ENCODE assay signal across 15 cellular contexts in the genomic region with DNA sequence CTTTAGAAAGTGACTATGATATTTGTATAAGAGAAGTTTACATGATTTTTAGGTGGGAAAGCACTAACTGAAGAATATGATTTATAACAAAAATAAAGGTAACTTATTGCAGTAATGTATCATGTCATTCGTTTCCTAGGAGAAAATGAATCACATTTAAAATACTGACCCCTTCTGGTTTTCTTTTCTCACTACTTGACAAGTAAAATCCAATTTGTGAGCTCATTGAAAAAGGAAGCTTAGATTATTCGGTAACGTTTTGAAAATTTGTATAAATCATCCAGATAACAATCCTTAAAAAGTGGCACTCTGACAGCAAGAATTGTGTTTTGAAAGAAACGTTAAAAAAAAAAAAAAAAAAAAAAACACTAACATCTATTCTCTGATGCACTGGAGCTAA. TPM values are rescaled to one million over a fixed set of nuclear protein-coding genes. Genes with fewer than 3 reads are reported as not detected.
DNase-seq lines count a peak whose midpoint lies in the region; ATAC-seq, FAIRE-seq and TF ChIP-seq lines count a peak whose summit lies in the region.
"Had no signal": no experiment of that assay in that cellular context is flagged by ENCODE, and none has a peak within 500 bp of the region (broad histone marks: within the 10 kb centered on the region; RNA-seq: fewer than 3 reads in every experiment).

No MANE protein-coding gene starts in this region.

- H3K27me3 ChIP-seq in foreskin keratinocyte (no peaks in the 10 kb centered on the region), HepG2 (ENCODE audit: control insufficient read depth in 1 of 2, insufficient read depth in 2 of 2, low read length in 2 of 2) (no peaks in the 10 kb centered on the region)
- H3K27me3 ChIP-seq: body of pancreas, esophagus squamous epithelium, MG63, neutrophil, stomach had no signal

- POLR2A ChIA-PET in HEK293 (lab: Yijun Ruan, JAX), result no interaction called here
- POLR2A ChIA-PET in HepG2 (lab: Yijun Ruan, JAX), result interaction anchor here (0.9 kb wide), 1 partner anchor 33 kb away, joined by 6 read pairs; no protein-coding TSS in a partner anchor

- H3K27ac Mint-ChIP-seq in stimulated activated naive B cell treated with anti-CD40 and anti-IgM and Interleukin-4, amounts not matched to agents 10 μg/mL and 1 μg/mL and 100 μg/mL, for 72 hours, result no peak overlapping the region

- whole genome bisulfite sequencing in HepG2 (ENCODE audit: low lambda C conversion rate), result 75% methylated on average over 4 of the region's 4 CpGs

- no peak for TF ChIP-seq RAD21 in HepG2 (CRISPR knock-in tag; IDR thresholded peaks at IDR 0.05)

- no peak for FAIRE-seq in GM12892 (lab: Jason Lieb, UNC)
- FAIRE-seq in HepG2 (lab: Jason Lieb, UNC), result no peak

- H3K4me3 ChIP-seq in HEK293 (ENCODE audit: low read depth, low read length), result no peak overlapping the region
- no peak overlapping the region for H3K4me3 ChIP-seq in HepG2 (replicated peaks in 1 of 3; ENCODE audit: insufficient read depth in 1 of 3, low read depth in 2 of 3, low read length in 3 of 3)
- H3K4me3 ChIP-seq: body of pancreas, esophagus squamous epithelium, MG63, stomach had no signal

- TF ChIP-seq POLR2A in GM12892 (IDR thresholded peaks at IDR 0.05; ENCODE audit: low read depth, low read length) (no peak), HepG2 (IDR thresholded peaks at IDR 0.05; ENCODE audit: insufficient read depth in 1 of 2, low read depth in 2 of 2, low read length in 2 of 2) (no peak)

- H3K36me3 ChIP-seq in HEK293 (ENCODE audit: control insufficient read depth in 2 of 2, insufficient read depth in 1 of 2, low read length in 2 of 2) (peaks cover 0 to 13% of the 10 kb centered on the region in 2 experiments; a peak in 1 of 3 replicates), HepG2 (replicated peaks in 1 of 2; ENCODE audit: control insufficient read depth in 1 of 2, insufficient read depth in 2 of 2, low read length in 2 of 2) (peaks cover 0 to 7% of the 10 kb centered on the region in 2 experiments; a peak in 2 of 5 replicates)

- H3K4me1 Mint-ChIP-seq in stimulated activated naive B cell treated with anti-CD40 and anti-IgM and Interleukin-4, amounts not matched to agents 10 μg/mL and 1 μg/mL and 100 μg/mL, for 72 hours, result no peaks in the 10 kb centered on the region

- H3K27me3 Mint-ChIP-seq in stimulated activated naive B cell treated with anti-CD40 and anti-IgM and Interleukin-4, amounts not matched to agents 10 μg/mL and 1 μg/mL and 100 μg/mL, for 72 hours, result no peaks in the 10 kb centered on the region

- in situ Hi-C loops in SK-MEL-5 (cut with HindIII; ENCODE audit: low pct_unique_long_range_greater_than_20kb, low sequenced_read_pairs), result no loop called here
- in situ Hi-C loops in HepG2 (cut with HindIII; ENCODE audit: extremely low pct_ligation_motif_present, low pct_unique_long_range_greater_than_20kb), result no loop called here

- H3K4me2 ChIP-seq in HepG2 (ENCODE audit: low read depth, low read length), result no peak overlapping the region

- H2AFZ ChIP-seq in HepG2 (ENCODE audit: low read length), result no peak overlapping the region

- no peaks in the 10 kb centered on the region for H3K9me3 Mint-ChIP-seq in stimulated activated naive B cell treated with anti-CD40 and anti-IgM and Interleukin-4, amounts not matched to agents 10 μg/mL and 1 μg/mL and 100 μg/mL, for 72 hours

- DNase-seq in AML-193 (lab: John Stamatoyannopoulos, UW), result peak; percentile 35 to 54
- peak; percentile 51 for DNase-seq in SK-MEL-5 (ENCODE audit: low read depth, low spot score)
- no peak for DNase-seq in foreskin keratinocyte
- DNase-seq in GM19240 (ENCODE audit: insufficient read length, low spot score), result no peak
- no peak for DNase-seq in GM12892 (ENCODE audit: insufficient read length)
- no peak for DNase-seq in HepG2 (ENCODE audit: low spot score)
- no peak for DNase-seq in stimulated activated naive B cell treated with anti-CD40 and anti-IgM and Interleukin-4, amounts not matched to agents 10 μg/mL and 1 μg/mL and 100 μg/mL, for 72 hours
- DNase-seq: activated T-cell treated with anti-CD3 and anti-CD28 coated beads for 4 hours, body of pancreas, esophagus squamous epithelium, MG63, stomach, T-helper 9 cell had no signal

- peaks cover 27 to 37% of the 10 kb centered on the region in 2 donors for H3K36me3 Mint-ChIP-seq in stimulated activated naive B cell treated with anti-CD40 and anti-IgM and Interleukin-4, amounts not matched to agents 10 μg/mL and 1 μg/mL and 100 μg/mL, for 72 hours

- ATAC-seq in foreskin keratinocyte (peak; percentile 36), HepG2 (no peak)
- ATAC-seq in stimulated activated naive B cell treated with anti-CD40 and anti-IgM and Interleukin-4, amounts not matched to agents 10 μg/mL and 1 μg/mL and 100 μg/mL, for 72 hours (replicated peaks), result no peak
- ATAC-seq: body of pancreas had no signal

- H4K20me1 ChIP-seq in HepG2 (ENCODE audit: insufficient read depth, low read length), result no peaks in the 10 kb centered on the region

- CTCF ChIA-PET in HEK293 (lab: Yijun Ruan, JAX) (interaction anchor here (0.7 to 2.0 kb wide), 3 partner anchors 30 to 94 kb away, joined by 3 to 4 read pairs (median 3); no protein-coding TSS in a partner anchor), HepG2 (lab: Yijun Ruan, JAX; ENCODE audit: low intra/inter-chr PET ratio, low total read pairs) (no interaction called here)

- TF ChIP-seq EP300 in HepG2 (IDR thresholded peaks at IDR 0.05; ENCODE audit: low read depth in 2 of 2, low read length in 2 of 2) (no peak), HepG2 (CRISPR knock-in tag; IDR thresholded peaks at IDR 0.05; ENCODE audit: borderline replicate concordance) (no peak)

- intact Hi-C loops in HepG2 (cut with micrococcal nuclease; ENCODE audit: unreplicated experiment), result no loop called here

- H3K79me2 ChIP-seq in HepG2 (ENCODE audit: insufficient read depth, low read length), result no peaks in the 10 kb centered on the region

- H3K9ac ChIP-seq in HepG2 (ENCODE audit: insufficient read depth, low read depth, low read length), result no peak overlapping the region

- TF ChIP-seq CTCF in HEK293 (tag by site-specific recombination; IDR thresholded peaks at IDR 0.05) (no peak), foreskin keratinocyte (conservative IDR thresholded peaks at IDR 0.05) (peak; percentile 52), HepG2 (CRISPR knock-in tag; IDR thresholded peaks at IDR 0.05) (no peak)

- BruUV-seq in HepG2 (replicated peaks; lab: Mats Ljungman, UMichigan), result no TSS peak

- H3K27ac ChIP-seq in HEK293 (ENCODE audit: extremely low read depth, low read depth, low read length) (no peak overlapping the region), foreskin keratinocyte (no peak overlapping the region), HepG2 (ENCODE audit: extremely low read length, insufficient read depth, low read length) (no peak overlapping the region)
- H3K27ac ChIP-seq: body of pancreas, esophagus squamous epithelium, neutrophil, stomach had no signal

- H3K9me3 ChIP-seq in HEK293 (ENCODE audit: control insufficient read depth, insufficient read depth, low read depth, low read length), result no peaks in the 10 kb centered on the region
- H3K9me3 ChIP-seq in HepG2 (ENCODE audit: low read length), result no peaks in the 10 kb centered on the region
- H3K9me3 ChIP-seq: body of pancreas, esophagus squamous epithelium, MG63, neutrophil, stomach had no signal

- H3K4me1 ChIP-seq in HEK293 (ENCODE audit: control insufficient read depth, insufficient read depth, low read length) (peaks cover 13% of the 10 kb centered on the region), foreskin keratinocyte (peaks cover 8% of the 10 kb centered on the region), HepG2 (ENCODE audit: insufficient read depth, low read length) (no peaks in the 10 kb centered on the region)
- H3K4me1 ChIP-seq: body of pancreas, esophagus squamous epithelium had no signal

- no peak overlapping the region for H3K4me3 Mint-ChIP-seq in stimulated activated naive B cell treated with anti-CD40 and anti-IgM and Interleukin-4, amounts not matched to agents 10 μg/mL and 1 μg/mL and 100 μg/mL, for 72 hours

RNA-seq across cellular contexts. Expression of a gene that starts 39.0 kb away (rescaled TPM):
- 13.1 and 13.5 TPM in 2 replicates for total RNA-seq in SK-MEL-5 (2014; rRNA removed; shearing (Covaris generic))
- polyA plus RNA-seq in SK-MEL-5 (2015; cell fraction: cytosol; rRNA removed), result 4.4 and 5.4 TPM in 2 replicates
- 8.5 and 15.5 TPM in 2 replicates for polyA plus RNA-seq in SK-MEL-5 (2015; cell fraction: nucleus; rRNA removed)
- total RNA-seq in foreskin keratinocyte (6.1 and 7.9 TPM in 2 replicates), HepG2 (2016; rRNA removed; fragmentation: Illumina TruSeq; extraction: Trizol) (10.6 and 12.4 TPM in 2 replicates)
- polyA plus RNA-seq in foreskin keratinocyte (1.6 and 2.0 TPM in 2 replicates), HepG2 (2011; rRNA removed) (3.2 and 3.6 TPM in 2 replicates)
- polyA plus RNA-seq in GM12892 (2012; ENCODE audit: missing spikeins), result 12.6 TPM
- total RNA-seq in HepG2 (2016; cell fraction: cytosol; rRNA removed; fragmentation: Illumina TruSeq; extraction: Trizol; ENCODE audit: low read depth), result 1.8 and 2.6 TPM in 2 replicates
- 9.4 and 12.2 TPM in 2 replicates for total RNA-seq in HepG2 (2016; cell fraction: insoluble cytoplasmic fraction; rRNA removed; fragmentation: Illumina TruSeq; extraction: Trizol)
- 3.2 and 3.7 TPM in 2 replicates for total RNA-seq in HepG2 (2016; cell fraction: membrane; rRNA removed; fragmentation: Illumina TruSeq; extraction: Trizol)
- total RNA-seq in HepG2 (2016; cell fraction: nucleus; rRNA removed; fragmentation: Illumina TruSeq; extraction: Trizol), result 17.1 and 23.0 TPM in 2 replicates
- 1.7 and 2.3 TPM in 2 replicates for polyA plus RNA-seq in HepG2 (2011; cell fraction: cytosol; rRNA removed)
- polyA plus RNA-seq in HepG2 (2011; cell fraction: nucleus; rRNA removed), result 2.4 and 2.5 TPM in 2 replicates
- polyA plus RNA-seq in HepG2 (2012), result 4.1 and 4.2 TPM in 2 replicates
- 0.26 and 0.83 TPM in 2 replicates for polyA plus RNA-seq in HepG2 (2016; cell fraction: cytosol; fragmentation: Illumina TruSeq; extraction: Trizol; ENCODE audit: low read depth)
- polyA plus RNA-seq in HepG2 (2016; cell fraction: insoluble cytoplasmic fraction; fragmentation: Illumina TruSeq; extraction: Trizol; ENCODE audit: low read depth), result 8.8 and 9.8 TPM in 2 replicates
- 0.47 and 1.3 TPM in 2 replicates for polyA plus RNA-seq in HepG2 (2016; cell fraction: membrane; fragmentation: Illumina TruSeq; extraction: Trizol; ENCODE audit: low read depth)
- 5.3 and 6.2 TPM in 2 replicates for polyA plus RNA-seq in HepG2 (2016; cell fraction: nucleus; fragmentation: Illumina TruSeq; extraction: Trizol; ENCODE audit: insufficient read depth, low read depth)
- 8.0 and 14.5 TPM in 2 replicates for polyA minus RNA-seq in HepG2 (2011; rRNA and poly(A)+ RNA removed; ENCODE audit: low replicate concordance)
- 3.4 and 4.0 TPM in 2 replicates for polyA minus RNA-seq in HepG2 (2011; cell fraction: cytosol; rRNA and poly(A)+ RNA removed)
- 31.7 and 41.6 TPM in 2 replicates for polyA minus RNA-seq in HepG2 (2011; cell fraction: nucleus; rRNA and poly(A)+ RNA removed)

RNA-seq across cellular contexts. Expression of a gene that starts 39.1 kb away (rescaled TPM):
- total RNA-seq in SK-MEL-5 (2014; rRNA removed; shearing (Covaris generic)), result 7.6 and 8.7 TPM in 2 replicates
- polyA plus RNA-seq in SK-MEL-5 (2015; cell fraction: cytosol; rRNA removed), result 7.1 TPM in 2 replicates
- polyA plus RNA-seq in SK-MEL-5 (2015; cell fraction: nucleus; rRNA removed), result 5.3 and 8.1 TPM in 2 replicates
- total RNA-seq in foreskin keratinocyte (3.3 and 3.4 TPM in 2 replicates), HepG2 (2016; rRNA removed; fragmentation: Illumina TruSeq; extraction: Trizol) (3.1 and 4.6 TPM in 2 replicates)
- polyA plus RNA-seq in foreskin keratinocyte (1.0 and 1.2 TPM in 2 replicates), HepG2 (2011; rRNA removed) (1.4 and 1.8 TPM in 2 replicates)
- 1.9 TPM for polyA plus RNA-seq in GM12892 (2012; ENCODE audit: missing spikeins)
- total RNA-seq in HepG2 (2016; cell fraction: cytosol; rRNA removed; fragmentation: Illumina TruSeq; extraction: Trizol; ENCODE audit: low read depth), result 0.35 and 0.40 TPM in 2 replicates
- total RNA-seq in HepG2 (2016; cell fraction: insoluble cytoplasmic fraction; rRNA removed; fragmentation: Illumina TruSeq; extraction: Trizol), result 3.1 and 4.0 TPM in 2 replicates
- 1.1 and 1.5 TPM in 2 replicates for total RNA-seq in HepG2 (2016; cell fraction: membrane; rRNA removed; fragmentation: Illumina TruSeq; extraction: Trizol)
- 3.9 and 4.0 TPM in 2 replicates for total RNA-seq in HepG2 (2016; cell fraction: nucleus; rRNA removed; fragmentation: Illumina TruSeq; extraction: Trizol)
- polyA plus RNA-seq in HepG2 (2011; cell fraction: cytosol; rRNA removed), result 0.78 and 1.1 TPM in 2 replicates
- polyA plus RNA-seq in HepG2 (2011; cell fraction: nucleus; rRNA removed), result 0.68 and 0.95 TPM in 2 replicates
- polyA plus RNA-seq in HepG2 (2012), result 2.8 and 2.9 TPM in 2 replicates
- 0.07 and 0.23 TPM in 2 replicates for polyA plus RNA-seq in HepG2 (2016; cell fraction: cytosol; fragmentation: Illumina TruSeq; extraction: Trizol; ENCODE audit: low read depth)
- polyA plus RNA-seq in HepG2 (2016; cell fraction: insoluble cytoplasmic fraction; fragmentation: Illumina TruSeq; extraction: Trizol; ENCODE audit: low read depth), result 2.3 and 3.2 TPM in 2 replicates
- 0.55 and 0.68 TPM in 2 replicates for polyA plus RNA-seq in HepG2 (2016; cell fraction: membrane; fragmentation: Illumina TruSeq; extraction: Trizol; ENCODE audit: low read depth)
- polyA plus RNA-seq in HepG2 (2016; cell fraction: nucleus; fragmentation: Illumina TruSeq; extraction: Trizol; ENCODE audit: insufficient read depth, low read depth), result 4.0 TPM in 2 replicates
- polyA minus RNA-seq in HepG2 (2011; rRNA and poly(A)+ RNA removed; ENCODE audit: low replicate concordance), result 1.3 and 1.7 TPM in 2 replicates
- polyA minus RNA-seq in HepG2 (2011; cell fraction: cytosol; rRNA and poly(A)+ RNA removed), result 1.5 and 1.8 TPM in 2 replicates
- polyA minus RNA-seq in HepG2 (2011; cell fraction: nucleus; rRNA and poly(A)+ RNA removed), result 5.0 and 6.6 TPM in 2 replicates

Comparison
In these comparisons a context has a peak if more than half of its experiments do, and no peak if none do; other contexts are left out.
1. DNase-seq: peak in AML-193 (2 of 2) and SK-MEL-5 (single experiment); none in foreskin keratinocyte (0 of 2), GM19240 (single experiment), GM12892 (single experiment), HepG2 (single experiment) and stimulated activated naive B cell treated with anti-CD40 and anti-IgM and Interleukin-4, amounts not matched to agents 10 μg/mL and 1 μg/mL and 100 μg/mL, for 72 hours (single experiment).